9 cellular contexts compared by ENCODE assay signal in the genomic region with DNA sequence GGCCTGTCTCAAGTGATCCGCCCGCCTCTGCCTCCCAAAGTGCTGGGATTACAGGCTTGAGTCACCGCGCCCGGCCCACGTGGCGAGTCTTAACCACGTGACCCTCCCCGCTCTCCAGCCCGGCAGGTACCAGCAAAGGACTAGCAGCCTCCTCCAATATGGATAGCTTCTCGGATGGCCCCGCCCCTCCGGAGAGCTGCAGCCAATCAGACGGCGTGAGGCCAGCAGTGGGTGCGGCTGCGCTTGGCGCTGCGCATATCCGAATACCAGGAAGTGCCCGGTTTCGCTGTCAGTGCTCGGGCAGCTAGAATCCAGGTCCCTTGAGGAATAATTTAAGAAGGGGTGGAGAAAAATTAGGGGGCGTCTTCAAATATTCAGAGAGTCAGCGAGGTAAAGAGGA. TPM values are rescaled to one million over a fixed set of nuclear protein-coding genes. Genes with fewer than 3 reads are reported as not detected.
DNase-seq lines count a peak whose midpoint lies in the region; ATAC-seq, FAIRE-seq and TF ChIP-seq lines count a peak whose summit lies in the region.
"Had no signal": no experiment of that assay in that cellular context is flagged by ENCODE, and none has a peak within 500 bp of the region (broad histone marks: within the 10 kb centered on the region; RNA-seq: fewer than 3 reads in every experiment).

No MANE protein-coding gene starts in this region.

- H3K4me2 ChIP-seq in Karpas-422 (ENCODE audit: low read depth, low read length, poor library complexity, severe bottlenecking) (peak overlapping the region; percentile 62), keratinocyte (ENCODE audit: control insufficient read depth, extremely low read depth, insufficient read depth, low read depth, low read length) (peak overlapping the region; percentile 78)

- H3K9me3 ChIP-seq in Karpas-422 (ENCODE audit: low read length), result no peaks in the 10 kb centered on the region
- H3K9me3 ChIP-seq in keratinocyte (ENCODE audit: control insufficient read depth, low read depth, low read length), result no peaks in the 10 kb centered on the region

- H3K36me3 ChIP-seq in Karpas-422 (ENCODE audit: insufficient read depth, low read length), result no peaks in the 10 kb centered on the region
- no peaks in the 10 kb centered on the region for H3K36me3 ChIP-seq in keratinocyte (ENCODE audit: control insufficient read depth in 2 of 2, extremely low read depth in 1 of 2, insufficient read depth in 2 of 2, low read length in 2 of 2)

- no peaks in the 10 kb centered on the region for H3K9me2 ChIP-seq in Karpas-422 (replicated peaks; ENCODE audit: insufficient read depth, low read length)

- H3K9me1 ChIP-seq in keratinocyte (ENCODE audit: control insufficient read depth, extremely low read depth, insufficient read depth, low read length), result no peaks in the 10 kb centered on the region

- H3K4me3 ChIP-seq in Karpas-422 (ENCODE audit: low read length), result peak overlapping the region; percentile 47
- H3K4me3 ChIP-seq in keratinocyte (ENCODE audit: control insufficient read depth in 2 of 3, extremely low read depth in 1 of 3, insufficient read depth in 2 of 3, low read depth in 1 of 3, low read length in 3 of 3), result peak overlapping the region; percentile 17 to 62 (median 38)
- H3K4me3 ChIP-seq: K562 had no signal

- H3K4me1 ChIP-seq in Karpas-422 (ENCODE audit: low read length), result peaks cover 16% of the 10 kb centered on the region
- H3K4me1 ChIP-seq in keratinocyte (ENCODE audit: control insufficient read depth, extremely low read depth, insufficient read depth, low read length), result peaks cover 17% of the 10 kb centered on the region

- peak; percentile 99 for ATAC-seq in GM19463 (IDR thresholded peaks at IDR 0.05; ENCODE audit: unreplicated experiment)
- no peak for ATAC-seq in HG03571 (IDR thresholded peaks at IDR 0.05; ENCODE audit: unreplicated experiment)
- ATAC-seq: K562 had no signal

- H3K9ac ChIP-seq in Karpas-422 (ENCODE audit: low read length), result peak overlapping the region; percentile 41
- H3K9ac ChIP-seq in keratinocyte (ENCODE audit: control insufficient read depth, extremely low read depth, insufficient read depth, low read length), result peak overlapping the region; percentile 62

- no peak for TF ChIP-seq CTCF in keratinocyte (optimal IDR thresholded peaks at IDR 0.05 in 1 of 3, IDR thresholded peaks at IDR 0.05 in 1 of 3, conservative IDR thresholded peaks at IDR 0.05 in 1 of 3; ENCODE audit: extremely low read depth in 1 of 3, insufficient read depth in 2 of 3, low read length in 3 of 3)

- H4K20me1 ChIP-seq in Karpas-422 (ENCODE audit: insufficient read depth, low read depth, low read length) (no peaks in the 10 kb centered on the region), keratinocyte (ENCODE audit: control insufficient read depth, extremely low read depth, insufficient read depth, low read length) (no peaks in the 10 kb centered on the region)

- H2AFZ ChIP-seq in Karpas-422 (ENCODE audit: low read length), result peak overlapping the region; percentile 62
- H2AFZ ChIP-seq in keratinocyte (ENCODE audit: control insufficient read depth, low read length), result peak overlapping the region; percentile 71

- FAIRE-seq in keratinocyte (lab: Jason Lieb, UNC), result no peak
- FAIRE-seq: K562 had no signal

- H3K27ac ChIP-seq in Karpas-422 (ENCODE audit: low read length), result no peak overlapping the region
- peak overlapping the region; percentile 76 for H3K27ac ChIP-seq in keratinocyte (ENCODE audit: control insufficient read depth, insufficient read depth, low read length)

- H3K27me3 ChIP-seq in Karpas-422 (ENCODE audit: low read length) (no peaks in the 10 kb centered on the region), keratinocyte (ENCODE audit: control insufficient read depth, extremely low read depth, insufficient read depth, low read length) (no peaks in the 10 kb centered on the region)

- DNase-seq in C1 segment of cervical spinal cord (lab: John Stamatoyannopoulos, UW) (peak; percentile 35 to 93 (median 80)), Karpas-422 (peak; percentile 94), keratinocyte (ENCODE audit: low read depth, low spot score) (peak; percentile 75)
- peak; percentile 75 to 84 (median 80) for DNase-seq in activated CD4-positive, CD25-positive, alpha-beta regulatory T cell (lab: John Stamatoyannopoulos, UW)
- peak; percentile 87 for DNase-seq in central memory CD4-positive, alpha-beta T cell
- peak; percentile 85 to 86 for DNase-seq in stimulated activated CD4-positive, alpha-beta T cell treated with anti-CD3 and anti-CD28 coated beads, Interleukin-15, amount 100 ng/mL, for 1 hour (ENCODE audit: low read depth in 1 of 2, low spot score in 1 of 2)

- dilution Hi-C loops in keratinocyte (cut with MboI; ENCODE audit: extremely low pct_ligation_motif_present, low sequenced_read_pairs), result no loop called here

- no peaks in the 10 kb centered on the region for H3K79me2 ChIP-seq in Karpas-422 (ENCODE audit: low read length)
- H3K79me2 ChIP-seq in keratinocyte (ENCODE audit: control insufficient read depth, insufficient read depth, low read length), result no peaks in the 10 kb centered on the region

RNA-seq across cellular contexts. Expression of a gene that starts 14.7 kb away (rescaled TPM):
- total RNA-seq in Karpas-422 (2014; rRNA removed; shearing (Covaris generic); ENCODE audit: low replicate concordance), result 31.6 and 45.8 TPM in 2 replicates
- polyA plus RNA-seq in keratinocyte, result 25.5 to 36.6 TPM (median 26.4 TPM) in 3 replicates
- polyA plus RNA-seq in keratinocyte (2011; ENCODE audit: low read depth), result 13.3 TPM
- polyA plus RNA-seq in keratinocyte (2011; cell fraction: cytosol; rRNA removed), result 18.1 and 21.8 TPM in 2 replicates
- polyA plus RNA-seq in keratinocyte (2011; cell fraction: nucleus; rRNA removed), result 75.7 and 82.6 TPM in 2 replicates
- 29.1 and 32.1 TPM in 2 replicates for polyA plus RNA-seq in keratinocyte (2012; ENCODE audit: low replicate concordance)
- polyA minus RNA-seq in keratinocyte, result 23.8 to 42.9 TPM (median 34.6 TPM) in 3 replicates
- polyA minus RNA-seq in keratinocyte (2011; cell fraction: cytosol; rRNA and poly(A)+ RNA removed), result 36.1 TPM
- polyA minus RNA-seq in keratinocyte (2011; cell fraction: nucleus; rRNA and poly(A)+ RNA removed), result 36.1 and 36.8 TPM in 2 replicates
